19 cellular contexts compared by ENCODE assay signal in the genomic region with DNA sequence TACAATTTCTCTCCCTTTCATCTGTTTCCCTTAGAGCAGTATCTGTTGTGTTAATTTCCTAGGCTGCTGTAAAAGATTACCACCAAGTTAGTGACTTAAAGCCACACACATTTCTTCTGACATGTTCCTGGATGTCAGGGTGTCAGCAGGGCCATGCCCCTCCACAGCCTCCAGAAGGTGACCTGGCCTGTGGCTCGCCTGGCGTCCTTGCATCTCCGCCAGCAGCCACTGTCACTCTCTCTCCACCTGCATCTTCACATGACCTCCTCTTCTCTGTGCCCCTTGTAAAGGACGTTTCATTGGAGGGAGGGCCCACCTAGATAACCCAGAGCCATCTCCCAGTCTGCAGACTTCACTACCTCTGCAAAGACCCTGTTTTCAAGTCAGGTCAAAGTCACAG.
DNase-seq lines count a peak whose midpoint lies in the region; ATAC-seq and TF ChIP-seq lines count a peak whose summit lies in the region.
"Had no signal": no experiment of that assay in that cellular context is flagged by ENCODE, and none has a peak within 500 bp of the region (broad histone marks: within the 10 kb centered on the region; RNA-seq: fewer than 3 reads in every experiment).

No MANE protein-coding gene starts in this region.

- intact Hi-C loops in naive thymus-derived CD4-positive, alpha-beta T cell (cut with micrococcal nuclease): loop anchor here in 1 of 2 donors (2.0 to 5.0 kb wide), 2 partner anchors 13 to 61 kb away; no protein-coding TSS in a partner anchor
- intact Hi-C loops in left ventricle myocardium inferior (cut with micrococcal nuclease): no loop called here

- H3K23ac ChIP-seq in trophoblast cell (ENCODE audit: low read length): no peak overlapping the region

- H3K27ac Mint-ChIP-seq in activated naive CD4-positive, alpha-beta T cell treated with anti-CD3 and anti-CD28 coated beads, Interleukin-2, amount 10 ng/mL, durations not matched to agents 7 days and 5 days: peak overlapping the region; percentile 40
- H3K27ac Mint-ChIP-seq in central memory CD8-positive, alpha-beta T cell (ENCODE audit: low read depth): peak overlapping the region; percentile 30
- H3K27ac Mint-ChIP-seq in naive thymus-derived CD4-positive, alpha-beta T cell: peak overlapping the region in 2 of 9 donors; percentile 2 to 74

- H3K36me3 Mint-ChIP-seq in activated naive CD4-positive, alpha-beta T cell treated with anti-CD3 and anti-CD28 coated beads, Interleukin-2, amount 10 ng/mL, durations not matched to agents 7 days and 5 days: no peaks in the 10 kb centered on the region
- peaks cover 1% of the 10 kb centered on the region for H3K36me3 Mint-ChIP-seq in central memory CD8-positive, alpha-beta T cell (ENCODE audit: insufficient read depth)
- H3K36me3 Mint-ChIP-seq in naive thymus-derived CD4-positive, alpha-beta T cell: peaks cover 0 to 5% (median 0%) of the 10 kb centered on the region in 5 donors

- H3K4me1 ChIP-seq in trophoblast cell (ENCODE audit: control insufficient read depth in 1 of 2, insufficient read depth in 2 of 2, low read length in 2 of 2) (peaks cover 0 to 11% of the 10 kb centered on the region in 2 experiments), left ventricle myocardium inferior (no peaks in the 10 kb centered on the region)
- H3K4me1 ChIP-seq in naive thymus-derived CD4-positive, alpha-beta T cell (ENCODE audit: control insufficient read depth in 2 of 2, insufficient read depth in 2 of 2, low read length in 2 of 2): peaks cover 0 to 7% of the 10 kb centered on the region in 2 donors

- no peaks in the 10 kb centered on the region for H3K79me2 ChIP-seq in trophoblast cell (ENCODE audit: control insufficient read depth, insufficient read depth, low read length, poor library complexity)

- H3K9me3 ChIP-seq in trophoblast cell (ENCODE audit: insufficient read depth, low read depth, low read length) (no peaks in the 10 kb centered on the region), left ventricle myocardium inferior (replicated peaks) (no peaks in the 10 kb centered on the region)
- H3K9me3 ChIP-seq in naive thymus-derived CD4-positive, alpha-beta T cell (ENCODE audit: control insufficient read depth in 2 of 3, low read length in 3 of 3): no peaks in the 10 kb centered on the region

- POLR2A ChIA-PET in naive thymus-derived CD4-positive, alpha-beta T cell (lab: Charles Lee): no interaction called here

- DNase-seq in activated naive CD4-positive, alpha-beta T cell treated with anti-CD3 and anti-CD28 coated beads, Interleukin-2, amount 10 ng/mL, durations not matched to agents 7 days and 5 days: no peak
- DNase-seq in activated naive CD4-positive, alpha-beta T cell (lab: John Stamatoyannopoulos, UW): no peak
- DNase-seq in central memory CD8-positive, alpha-beta T cell (ENCODE audit: low spot score in 2 of 2): no peak
- DNase-seq in trophoblast cell (no peak), cortex of kidney (lab: John Stamatoyannopoulos, UW) (no peak), inferior parietal cortex (ENCODE audit: extremely low spot score) (no peak), left ventricle myocardium inferior (no peak)
- no peak for DNase-seq in naive thymus-derived CD4-positive, alpha-beta T cell
- DNase-seq: C1 segment of cervical spinal cord; Calu3; CD4-positive, alpha-beta memory T cell; COR-L47; DMS53; DMS79 treated with DMSO at 0.1 percent for 48 hours; GF-D8; GM23248; H7; HCEC 1CT had no signal

- peaks cover 12% of the 10 kb centered on the region for H3K4me1 Mint-ChIP-seq in activated naive CD4-positive, alpha-beta T cell treated with anti-CD3 and anti-CD28 coated beads, Interleukin-2, amount 10 ng/mL, durations not matched to agents 7 days and 5 days
- peaks cover 15% of the 10 kb centered on the region for H3K4me1 Mint-ChIP-seq in central memory CD8-positive, alpha-beta T cell
- H3K4me1 Mint-ChIP-seq in naive thymus-derived CD4-positive, alpha-beta T cell: peaks cover 5 to 36% (median 23%) of the 10 kb centered on the region in 7 donors

- H3K4me3 Mint-ChIP-seq in activated naive CD4-positive, alpha-beta T cell treated with anti-CD3 and anti-CD28 coated beads, Interleukin-2, amount 10 ng/mL, durations not matched to agents 7 days and 5 days: no peak overlapping the region
- no peak overlapping the region for H3K4me3 Mint-ChIP-seq in central memory CD8-positive, alpha-beta T cell
- H3K4me3 Mint-ChIP-seq in naive thymus-derived CD4-positive, alpha-beta T cell: no peak overlapping the region
- H3K4me3 Mint-ChIP-seq: CD4-positive, alpha-beta memory T cell had no signal

- no CpG with 5 or more reads among the region's 4 CpGs for WGBS in trophoblast cell (ENCODE audit: extremely low coverage, insufficient coverage, insufficient read length)

- H2BK12ac ChIP-seq in trophoblast cell (ENCODE audit: low read length): no peak overlapping the region

- H2AFZ ChIP-seq in trophoblast cell (ENCODE audit: insufficient read depth, low read length, poor library complexity): no peak overlapping the region
- H2AFZ ChIP-seq: GM23248 had no signal

- H2AK5ac ChIP-seq in trophoblast cell (ENCODE audit: low read length): no peak overlapping the region

- H2BK120ac ChIP-seq in trophoblast cell (ENCODE audit: insufficient read depth, low read length, poor library complexity): no peak overlapping the region

- H3K79me1 ChIP-seq in trophoblast cell (ENCODE audit: low read length): no peaks in the 10 kb centered on the region

- H4K91ac ChIP-seq in trophoblast cell (ENCODE audit: low read depth, low read length): no peak overlapping the region

- H3K4ac ChIP-seq in trophoblast cell (ENCODE audit: low read depth, low read length): no peak overlapping the region

- H3K14ac ChIP-seq in trophoblast cell (ENCODE audit: low read length): no peak overlapping the region

- H3K9ac ChIP-seq in trophoblast cell (ENCODE audit: low read length): no peak overlapping the region
- H3K9ac ChIP-seq: GM23248 had no signal

- H3K18ac ChIP-seq in trophoblast cell (ENCODE audit: low read length): no peak overlapping the region

- no peak overlapping the region for H4K12ac ChIP-seq in trophoblast cell (ENCODE audit: low read depth, low read length)

- H2BK5ac ChIP-seq in trophoblast cell (ENCODE audit: low read depth, low read length, poor library complexity): no peak overlapping the region

- H3K4me3 ChIP-seq in trophoblast cell (ENCODE audit: low read depth, low read length): peak overlapping the region; percentile 53
- H3K4me3 ChIP-seq in naive thymus-derived CD4-positive, alpha-beta T cell (ENCODE audit: low read length): no peak overlapping the region
- H3K4me3 ChIP-seq in left ventricle myocardium inferior: no peak overlapping the region
- H3K4me3 ChIP-seq: GM23248 had no signal

- H3K27me3 ChIP-seq in trophoblast cell (ENCODE audit: insufficient read depth, low read length) (no peaks in the 10 kb centered on the region), left ventricle myocardium inferior (ENCODE audit: low read depth) (peaks cover 83% of the 10 kb centered on the region)
- no peaks in the 10 kb centered on the region for H3K27me3 ChIP-seq in naive thymus-derived CD4-positive, alpha-beta T cell (ENCODE audit: control insufficient read depth in 2 of 2, insufficient read depth in 2 of 2, low read length in 2 of 2)

- peaks cover 7% of the 10 kb centered on the region for H3K27me3 Mint-ChIP-seq in activated naive CD4-positive, alpha-beta T cell treated with anti-CD3 and anti-CD28 coated beads, Interleukin-2, amount 10 ng/mL, durations not matched to agents 7 days and 5 days
- no peaks in the 10 kb centered on the region for H3K27me3 Mint-ChIP-seq in central memory CD8-positive, alpha-beta T cell
- H3K27me3 Mint-ChIP-seq in naive thymus-derived CD4-positive, alpha-beta T cell: peaks cover 0 to 8% (median 0%) of the 10 kb centered on the region in 5 donors
- H3K27me3 Mint-ChIP-seq: CD4-positive, alpha-beta memory T cell had no signal

- ATAC-seq in central memory CD8-positive, alpha-beta T cell (replicated peaks; ENCODE audit: extremely low read depth, poor library complexity, severe bottlenecking): no peak
- ATAC-seq in naive thymus-derived CD4-positive, alpha-beta T cell: no peak

- H3K9me3 Mint-ChIP-seq in activated naive CD4-positive, alpha-beta T cell treated with anti-CD3 and anti-CD28 coated beads, Interleukin-2, amount 10 ng/mL, durations not matched to agents 7 days and 5 days: no peaks in the 10 kb centered on the region
- no peaks in the 10 kb centered on the region for H3K9me3 Mint-ChIP-seq in central memory CD8-positive, alpha-beta T cell
- peaks cover 0 to 2% (median 0%) of the 10 kb centered on the region in 11 donors for H3K9me3 Mint-ChIP-seq in naive thymus-derived CD4-positive, alpha-beta T cell
- H3K9me3 Mint-ChIP-seq: CD4-positive, alpha-beta memory T cell had no signal

- H4K8ac ChIP-seq in trophoblast cell (ENCODE audit: low read depth, low read length): no peak overlapping the region

- TF ChIP-seq CTCF in left ventricle myocardium inferior (IDR thresholded peaks at IDR 0.05; ENCODE audit: borderline replicate concordance): no peak

- H3K27ac ChIP-seq in trophoblast cell (ENCODE audit: low read depth, low read length) (no peak overlapping the region), left ventricle myocardium inferior (replicated peaks) (no peak overlapping the region)
- H3K27ac ChIP-seq in naive thymus-derived CD4-positive, alpha-beta T cell (ENCODE audit: low read depth, low read length): no peak overlapping the region
- H3K27ac ChIP-seq: 22Rv1, GM23248 had no signal

- CTCF ChIA-PET in activated naive CD4-positive, alpha-beta T cell treated with anti-CD3 and anti-CD28 coated beads, Interleukin-2, amount 10 ng/mL, durations not matched to agents 7 days and 5 days (lab: Charles Lee): interaction anchor here (0.6 kb wide), 1 partner anchor 520 kb away, joined by 3 read pairs; no protein-coding TSS in a partner anchor
- CTCF ChIA-PET in naive thymus-derived CD4-positive, alpha-beta T cell (lab: Charles Lee): no interaction called here

- H3K4me2 ChIP-seq in trophoblast cell (ENCODE audit: low read length): no peak overlapping the region

- H3K36me3 ChIP-seq in trophoblast cell (ENCODE audit: control insufficient read depth in 1 of 2, insufficient read depth in 2 of 2, low read length in 2 of 2) (no peaks in the 10 kb centered on the region), left ventricle myocardium inferior (no peaks in the 10 kb centered on the region)
- no peaks in the 10 kb centered on the region for H3K36me3 ChIP-seq in naive thymus-derived CD4-positive, alpha-beta T cell (ENCODE audit: control insufficient read depth in 2 of 3, insufficient read depth in 3 of 3, low read length in 3 of 3)
